ENCODE assay signal across 1 cellular context in the genomic region with DNA sequence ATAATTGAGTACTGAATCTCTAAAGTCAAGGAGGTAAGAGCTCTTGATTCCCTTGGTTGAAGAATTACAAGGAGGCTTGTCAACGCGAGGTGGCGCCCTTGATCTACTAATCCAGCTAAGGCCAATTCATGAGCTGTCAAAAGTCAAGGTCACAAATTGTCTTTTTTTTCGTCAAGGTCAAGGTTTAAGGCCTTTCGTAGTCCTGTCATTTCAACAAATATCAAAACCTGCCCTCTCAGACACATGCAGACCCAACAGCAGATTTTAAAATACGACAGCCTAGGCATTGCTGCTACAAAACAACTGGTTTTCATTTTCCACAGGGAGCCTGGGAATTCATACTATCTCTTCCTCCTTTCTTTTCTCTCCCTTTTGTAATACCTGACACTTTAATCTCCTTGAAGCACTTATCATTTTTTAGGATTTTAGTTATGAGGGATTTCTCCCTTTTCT.
TF ChIP-seq lines count a peak whose summit lies in the region.

No MANE protein-coding gene starts in this region.

TF ChIP-seq in GM12878, 131 proteins besides CTCF, POLR2A, EP300 and RAD21:
- TF ChIP-seq HDGF (IDR thresholded peaks at IDR 0.05) (no peak), ZNF274 (IDR thresholded peaks at IDR 0.05; ENCODE audit: insufficient read depth, insufficient read length) (no peak), YY1 (IDR thresholded peaks at IDR 0.05; ENCODE audit: low read depth, low read length) (0 out of 2 replicates have a peak, but pooled peaks have one; percentile 17), CREM (IDR thresholded peaks at IDR 0.05; ENCODE audit: low read depth) (no peak), BMI1 (IDR thresholded peaks at IDR 0.05; ENCODE audit: borderline replicate concordance) (no peak), POLR2AphosphoS2 (IDR thresholded peaks at IDR 0.05; ENCODE audit: low read depth, low read length) (no peak), NR2C1 (IDR thresholded peaks at IDR 0.05) (0 out of 2 replicates have a peak, but pooled peaks have one; percentile 8), SP1 (IDR thresholded peaks at IDR 0.05; ENCODE audit: low read depth, low read length) (no peak), CBX3 (IDR thresholded peaks at IDR 0.05; ENCODE audit: borderline replicate concordance, low read depth) (no peak), NR2F1 (conservative IDR thresholded peaks at IDR 0.05) (peak; percentile 80; the same call in 1 of the 2 replicates), KDM1A (IDR thresholded peaks at IDR 0.05; ENCODE audit: borderline replicate concordance) (no peak), TCF12 (IDR thresholded peaks at IDR 0.05; ENCODE audit: low read depth, low read length) (no peak), IKZF1 (conservative IDR thresholded peaks at IDR 0.05) (no peak), CHD1 (IDR thresholded peaks at IDR 0.05; ENCODE audit: low read depth, low read length) (no peak), SMAD1 (IDR thresholded peaks at IDR 0.05; ENCODE audit: low read depth, partially characterized antibody) (no peak), SMC3 (IDR thresholded peaks at IDR 0.05; ENCODE audit: borderline replicate concordance, low read length) (peak; percentile 88; the same call in 1 of the 2 replicates), SREBF2 (IDR thresholded peaks at IDR 0.05; ENCODE audit: low read length) (no peak), HDAC2 (IDR thresholded peaks at IDR 0.05) (no peak), CHD2 (IDR thresholded peaks at IDR 0.05; ENCODE audit: borderline replicate concordance, low read depth, low read length) (no peak), EGR1 (IDR thresholded peaks at IDR 0.05; ENCODE audit: borderline replicate concordance in 1 of 2, low read depth in 2 of 2, low read length in 2 of 2) (no peak), MTA3 (IDR thresholded peaks at IDR 0.05; ENCODE audit: borderline replicate concordance, low read length) (no peak), ESRRA (IDR thresholded peaks at IDR 0.05; ENCODE audit: low read length) (peak; percentile 98)
- TF ChIP-seq, protein P1, sequence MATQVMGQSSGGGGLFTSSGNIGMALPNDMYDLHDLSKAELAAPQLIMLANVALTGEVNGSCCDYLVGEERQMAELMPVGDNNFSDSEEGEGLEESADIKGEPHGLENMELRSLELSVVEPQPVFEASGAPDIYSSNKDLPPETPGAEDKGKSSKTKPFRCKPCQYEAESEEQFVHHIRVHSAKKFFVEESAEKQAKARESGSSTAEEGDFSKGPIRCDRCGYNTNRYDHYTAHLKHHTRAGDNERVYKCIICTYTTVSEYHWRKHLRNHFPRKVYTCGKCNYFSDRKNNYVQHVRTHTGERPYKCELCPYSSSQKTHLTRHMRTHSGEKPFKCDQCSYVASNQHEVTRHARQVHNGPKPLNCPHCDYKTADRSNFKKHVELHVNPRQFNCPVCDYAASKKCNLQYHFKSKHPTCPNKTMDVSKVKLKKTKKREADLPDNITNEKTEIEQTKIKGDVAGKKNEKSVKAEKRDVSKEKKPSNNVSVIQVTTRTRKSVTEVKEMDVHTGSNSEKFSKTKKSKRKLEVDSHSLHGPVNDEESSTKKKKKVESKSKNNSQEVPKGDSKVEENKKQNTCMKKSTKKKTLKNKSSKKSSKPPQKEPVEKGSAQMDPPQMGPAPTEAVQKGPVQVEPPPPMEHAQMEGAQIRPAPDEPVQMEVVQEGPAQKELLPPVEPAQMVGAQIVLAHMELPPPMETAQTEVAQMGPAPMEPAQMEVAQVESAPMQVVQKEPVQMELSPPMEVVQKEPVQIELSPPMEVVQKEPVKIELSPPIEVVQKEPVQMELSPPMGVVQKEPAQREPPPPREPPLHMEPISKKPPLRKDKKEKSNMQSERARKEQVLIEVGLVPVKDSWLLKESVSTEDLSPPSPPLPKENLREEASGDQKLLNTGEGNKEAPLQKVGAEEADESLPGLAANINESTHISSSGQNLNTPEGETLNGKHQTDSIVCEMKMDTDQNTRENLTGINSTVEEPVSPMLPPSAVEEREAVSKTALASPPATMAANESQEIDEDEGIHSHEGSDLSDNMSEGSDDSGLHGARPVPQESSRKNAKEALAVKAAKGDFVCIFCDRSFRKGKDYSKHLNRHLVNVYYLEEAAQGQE (IDR thresholded peaks at IDR 0.05; ENCODE audit: low read depth, low read length) = no peak
- TF ChIP-seq, protein P2, sequence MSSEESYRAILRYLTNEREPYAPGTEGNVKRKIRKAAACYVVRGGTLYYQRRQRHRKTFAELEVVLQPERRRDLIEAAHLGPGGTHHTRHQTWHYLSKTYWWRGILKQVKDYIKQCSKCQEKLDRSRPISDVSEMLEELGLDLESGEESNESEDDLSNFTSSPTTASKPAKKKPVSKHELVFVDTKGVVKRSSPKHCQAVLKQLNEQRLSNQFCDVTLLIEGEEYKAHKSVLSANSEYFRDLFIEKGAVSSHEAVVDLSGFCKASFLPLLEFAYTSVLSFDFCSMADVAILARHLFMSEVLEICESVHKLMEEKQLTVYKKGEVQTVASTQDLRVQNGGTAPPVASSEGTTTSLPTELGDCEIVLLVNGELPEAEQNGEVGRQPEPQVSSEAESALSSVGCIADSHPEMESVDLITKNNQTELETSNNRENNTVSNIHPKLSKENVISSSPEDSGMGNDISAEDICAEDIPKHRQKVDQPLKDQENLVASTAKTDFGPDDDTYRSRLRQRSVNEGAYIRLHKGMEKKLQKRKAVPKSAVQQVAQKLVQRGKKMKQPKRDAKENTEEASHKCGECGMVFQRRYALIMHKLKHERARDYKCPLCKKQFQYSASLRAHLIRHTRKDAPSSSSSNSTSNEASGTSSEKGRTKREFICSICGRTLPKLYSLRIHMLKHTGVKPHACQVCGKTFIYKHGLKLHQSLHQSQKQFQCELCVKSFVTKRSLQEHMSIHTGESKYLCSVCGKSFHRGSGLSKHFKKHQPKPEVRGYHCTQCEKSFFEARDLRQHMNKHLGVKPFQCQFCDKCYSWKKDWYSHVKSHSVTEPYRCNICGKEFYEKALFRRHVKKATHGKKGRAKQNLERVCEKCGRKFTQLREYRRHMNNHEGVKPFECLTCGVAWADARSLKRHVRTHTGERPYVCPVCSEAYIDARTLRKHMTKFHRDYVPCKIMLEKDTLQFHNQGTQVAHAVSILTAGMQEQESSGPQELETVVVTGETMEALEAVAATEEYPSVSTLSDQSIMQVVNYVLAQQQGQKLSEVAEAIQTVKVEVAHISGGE (CRISPR knock-in tag; IDR thresholded peaks at IDR 0.05) = no peak
- TF ChIP-seq, protein P3, sequence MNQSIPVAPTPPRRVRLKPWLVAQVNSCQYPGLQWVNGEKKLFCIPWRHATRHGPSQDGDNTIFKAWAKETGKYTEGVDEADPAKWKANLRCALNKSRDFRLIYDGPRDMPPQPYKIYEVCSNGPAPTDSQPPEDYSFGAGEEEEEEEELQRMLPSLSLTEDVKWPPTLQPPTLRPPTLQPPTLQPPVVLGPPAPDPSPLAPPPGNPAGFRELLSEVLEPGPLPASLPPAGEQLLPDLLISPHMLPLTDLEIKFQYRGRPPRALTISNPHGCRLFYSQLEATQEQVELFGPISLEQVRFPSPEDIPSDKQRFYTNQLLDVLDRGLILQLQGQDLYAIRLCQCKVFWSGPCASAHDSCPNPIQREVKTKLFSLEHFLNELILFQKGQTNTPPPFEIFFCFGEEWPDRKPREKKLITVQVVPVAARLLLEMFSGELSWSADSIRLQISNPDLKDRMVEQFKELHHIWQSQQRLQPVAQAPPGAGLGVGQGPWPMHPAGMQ (IDR thresholded peaks at IDR 0.05; ENCODE audit: borderline replicate concordance) = no peak
